22 cellular contexts compared by ENCODE assay signal in genomic region chr3:127161236-127161635, GRCh38. TPM values are rescaled to one million over a fixed set of nuclear protein-coding genes. Genes with fewer than 3 reads are reported as not detected.
"Had no signal": no experiment of that assay in that cellular context is flagged by ENCODE, and none has a peak within 500 bp of the region (broad histone marks: within the 10 kb centered on the region; RNA-seq: fewer than 3 reads in every experiment).

No MANE protein-coding gene starts in this region.

- H3K36me3 ChIP-seq: SJCRH30 had no signal

- H3K27ac ChIP-seq: HL-60, KMS-11, RWPE1, SJCRH30 had no signal

- ATAC-seq: K562, SK-N-SH treated with all-trans-retinoic acid at 6 μM for 48 hours had no signal

- H3K4me2 ChIP-seq: KMS-11 had no signal

- H3K9ac ChIP-seq: KMS-11 had no signal

- DNase-seq: Kasumi-1, MM.1S, NCI-H1092 treated with DMSO at 0.1 percent for 48 hours, NCI-H1436, NCI-H187, NCI-H2029, NCI-H2081 treated with DMSO at 0.1 percent for 48 hours, NCI-H2171, NCI-H226, NCI-H446, NCI-H510A, NCI-H524 treated with DMSO at 0.1 percent for 48 hours, NCI-H69, NCI-H774, SHP77 treated with DMSO at 0.1 percent for 48 hours, SJCRH30 had no signal

- H3K27me3 ChIP-seq: SJCRH30 had no signal

- H3K9me3 ChIP-seq: SJCRH30 had no signal

- H3K4me3 ChIP-seq: K562, SJCRH30 had no signal

RNA-seq across cellular contexts. Expression of gene PRR23E, which starts 31.7 kb away (rescaled TPM):
- polyA plus RNA-seq: IgD-negative memory B cell, K562 had no signal
